In genomic region chr20:23440004-23440403, GRCh38 we compare ENCODE assay signal across 10 cellular contexts. TPM values are rescaled to one million over a fixed set of nuclear protein-coding genes. Genes with fewer than 3 reads are reported as not detected.
"Had no signal": no experiment of that assay in that cellular context is flagged by ENCODE, and none has a peak within 500 bp of the region (broad histone marks: within the 10 kb centered on the region; RNA-seq: fewer than 3 reads in every experiment).

No MANE protein-coding gene starts in this region.

- H3K4me2 ChIP-seq: GM23338 had no signal

- FAIRE-seq: HTR-8/SVneo, K562 had no signal

- H3K9me3 ChIP-seq: HAP-1 had no signal

- H3K4me1 ChIP-seq: HAP-1 had no signal

- H3K4me3 ChIP-seq: GM23338, HAP-1, K562 had no signal

- H2AFZ ChIP-seq: GM23338 had no signal

- ATAC-seq: GM23338, HCT116, K562 had no signal

- H3K36me3 ChIP-seq: HAP-1 had no signal

- DNase-seq: H7, HFFc6, IMR-90 had no signal

RNA-seq across cellular contexts. Expression of gene CSTL1, which starts 0.5 kb away (rescaled TPM):
- total RNA-seq: GM23338, H4, H7, HFFc6, HT-29, IMR-90, K562 had no signal
- polyA plus RNA-seq: GM23338, IMR-90, K562 had no signal

RNA-seq across cellular contexts. Expression of gene CST11, which starts 12.7 kb away (rescaled TPM):
- total RNA-seq: GM23338, H4, H7, HFFc6, HT-29, IMR-90, K562 had no signal
- polyA plus RNA-seq: GM23338, IMR-90, K562 had no signal

RNA-seq across cellular contexts. Expression of gene CST8, which starts 50.9 kb away (rescaled TPM):
- total RNA-seq: GM23338, H4, H7, HFFc6, HT-29, IMR-90, K562 had no signal
- polyA plus RNA-seq: GM23338, IMR-90, K562 had no signal
